9 cellular contexts compared by ENCODE assay signal in the genomic region with DNA sequence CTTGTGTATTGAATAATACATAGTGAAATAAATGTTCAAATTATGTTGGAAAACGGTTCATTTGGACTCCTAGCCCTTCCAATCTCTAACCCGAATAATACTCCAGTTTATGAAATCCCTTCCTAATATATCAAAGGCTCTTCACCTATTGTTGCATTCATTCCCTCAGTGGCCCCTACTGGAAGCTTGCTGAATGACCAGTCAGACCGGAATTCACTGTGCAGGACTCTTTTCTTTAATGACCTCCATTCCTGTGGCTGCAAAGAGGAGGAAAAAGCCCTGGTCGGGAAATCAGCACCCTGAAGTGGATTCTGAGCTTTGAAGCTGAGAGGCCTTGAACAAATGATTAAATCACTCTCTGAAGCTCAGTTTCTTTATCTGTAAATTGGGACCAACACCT. TPM values are rescaled to one million over a fixed set of nuclear protein-coding genes. Genes with fewer than 3 reads are reported as not detected.
DNase-seq lines count a peak whose midpoint lies in the region; TF ChIP-seq lines count a peak whose summit lies in the region.
"Had no signal": no experiment of that assay in that cellular context is flagged by ENCODE, and none has a peak within 500 bp of the region (broad histone marks: within the 10 kb centered on the region; RNA-seq: fewer than 3 reads in every experiment).

No MANE protein-coding gene starts in this region.

- H3K27ac ChIP-seq in ascending aorta: no peak overlapping the region

- no peaks in the 10 kb centered on the region for H3K4me1 ChIP-seq in ascending aorta

- H3K27me3 ChIP-seq in ascending aorta: no peaks in the 10 kb centered on the region

- intact Hi-C loops in ascending aorta (cut with DNase I): no loop called here

- no peaks in the 10 kb centered on the region for H3K36me3 Mint-ChIP-seq in osteocyte (ENCODE audit: unreplicated experiment)

- H3K27me3 Mint-ChIP-seq in osteocyte (ENCODE audit: unreplicated experiment): peaks cover 76% of the 10 kb centered on the region

- peaks cover 5% of the 10 kb centered on the region for H3K4me1 Mint-ChIP-seq in osteocyte (ENCODE audit: unreplicated experiment)

- no peaks in the 10 kb centered on the region for H3K9me3 Mint-ChIP-seq in osteocyte (ENCODE audit: unreplicated experiment)
- H3K9me3 Mint-ChIP-seq: T-helper 1 cell treated with Interleukin-12 subunit alpha and Interleukin-12 subunit beta and Interleukin-4 antibody, amounts not matched to agents 30 μg/mL and 1 μg/mL, for 36 hours had no signal

- H3K4me3 ChIP-seq in ascending aorta: no peak overlapping the region

- no peak overlapping the region for H3K27ac Mint-ChIP-seq in osteocyte (ENCODE audit: unreplicated experiment)
- H3K27ac Mint-ChIP-seq: T-helper 1 cell treated with Interleukin-12 subunit alpha and Interleukin-12 subunit beta and Interleukin-4 antibody, amounts not matched to agents 30 μg/mL and 1 μg/mL, for 36 hours had no signal

- DNase-seq in ELF-1 (ENCODE audit: low read depth, low spot score) (peak; percentile 57), NCI-H748 treated with DMSO at 0.1 percent for 48 hours (lab: John Stamatoyannopoulos, UW) (peak; percentile 12), epidermal melanocyte (ENCODE audit: insufficient read length, low spot score) (peak; percentile 43), osteocyte (ENCODE audit: extremely low spot score, unreplicated experiment) (no peak), NCI-H1436 (lab: John Stamatoyannopoulos, UW) (no peak), D341Med (ENCODE audit: low spot score) (no peak), ascending aorta (ENCODE audit: low spot score in 2 of 2) (no peak), NCI-H1048 (lab: John Stamatoyannopoulos, UW) (no peak)

- H3K9me3 ChIP-seq in ascending aorta: no peaks in the 10 kb centered on the region

- H3K36me3 ChIP-seq in ascending aorta: no peaks in the 10 kb centered on the region

- H3K4me3 Mint-ChIP-seq in osteocyte (ENCODE audit: unreplicated experiment): no peak overlapping the region
- H3K4me3 Mint-ChIP-seq: T-helper 1 cell treated with Interleukin-12 subunit alpha and Interleukin-12 subunit beta and Interleukin-4 antibody, amounts not matched to agents 30 μg/mL and 1 μg/mL, for 36 hours had no signal

- peak; percentile 54 for TF ChIP-seq CTCF in osteocyte (IDR thresholded peaks at IDR 0.05)
- TF ChIP-seq CTCF in ascending aorta (IDR thresholded peaks at IDR 0.05): peak in 1 of 3 experiments; percentile 7

RNA-seq across cellular contexts. Expression of a gene that starts 19.1 kb away (rescaled TPM):
- 162 and 174 TPM in 2 replicates for total RNA-seq in osteocyte
- total RNA-seq in ascending aorta: 85.0 TPM

Comparison
In these comparisons a context has a peak if more than half of its experiments do, and no peak if none do; other contexts are left out.
1. DNase-seq: peak in ELF-1 (single experiment), NCI-H748 treated with DMSO at 0.1 percent for 48 hours (single experiment) and epidermal melanocyte (single experiment); none in osteocyte (single experiment), NCI-H1436 (single experiment), D341Med (single experiment), ascending aorta (0 of 2) and NCI-H1048 (single experiment).